ENCODE assay signal across 17 cellular contexts in the genomic region with DNA sequence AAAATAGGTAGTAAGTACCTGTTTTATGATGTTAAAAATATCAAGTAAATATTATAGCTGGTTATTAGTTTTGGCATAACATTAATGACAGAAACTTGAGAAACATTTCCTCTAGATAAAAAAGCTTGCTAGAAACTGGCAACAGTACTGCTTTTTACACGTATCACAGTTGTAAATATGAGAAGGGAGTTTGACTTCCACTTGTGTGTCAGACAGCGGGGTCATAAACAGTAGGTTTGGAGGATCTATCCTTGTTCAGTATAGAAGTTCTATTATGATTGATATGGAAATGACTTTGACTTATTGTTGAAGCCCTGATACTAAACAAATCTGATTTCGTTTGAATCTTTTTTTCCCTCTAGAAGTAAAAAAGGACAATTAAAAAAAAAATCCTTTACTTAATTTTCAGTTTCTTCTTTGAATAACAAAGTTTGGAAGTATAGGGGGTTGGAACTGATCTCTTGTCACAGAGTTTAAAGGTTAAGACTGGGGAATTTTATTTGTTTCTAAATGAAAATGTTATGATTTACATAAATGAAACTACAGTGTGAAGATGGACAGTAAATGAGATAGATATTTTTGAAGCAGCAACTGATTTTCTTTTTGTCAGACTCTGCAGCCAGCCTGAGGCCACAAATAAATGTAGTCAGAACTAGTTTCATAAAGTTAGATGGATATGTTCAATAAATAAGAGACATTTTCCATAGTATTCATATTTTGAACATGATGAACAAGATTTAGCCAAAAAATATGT. TPM values are rescaled to one million over a fixed set of nuclear protein-coding genes. Genes with fewer than 3 reads are reported as not detected.
DNase-seq lines count a peak whose midpoint lies in the region; ATAC-seq, FAIRE-seq and TF ChIP-seq lines count a peak whose summit lies in the region.
"Had no signal": no experiment of that assay in that cellular context is flagged by ENCODE, and none has a peak within 500 bp of the region (broad histone marks: within the 10 kb centered on the region; RNA-seq: fewer than 3 reads in every experiment).

No MANE protein-coding gene starts in this region.

- no peaks in the 10 kb centered on the region for H3K9me2 ChIP-seq in OCI-LY7 (ENCODE audit: insufficient read depth, low read length)

- H3K36me3 Mint-ChIP-seq in activated naive CD4-positive, alpha-beta T cell treated with anti-CD3 and anti-CD28 coated beads, Interleukin-2, amount 50 U/mL, for 24 hours = peaks cover 6% of the 10 kb centered on the region
- H3K36me3 Mint-ChIP-seq in activated naive CD4-positive, alpha-beta T cell treated with anti-CD3 and anti-CD28 coated beads, Interleukin-2, amount 10 ng/mL, durations not matched to agents 7 days and 5 days = peaks cover 5% of the 10 kb centered on the region

- H3K27ac Mint-ChIP-seq in activated naive CD4-positive, alpha-beta T cell treated with anti-CD3 and anti-CD28 coated beads, Interleukin-2, amount 50 U/mL, for 24 hours = peak overlapping the region; percentile 88
- no peak overlapping the region for H3K27ac Mint-ChIP-seq in activated naive CD4-positive, alpha-beta T cell treated with anti-CD3 and anti-CD28 coated beads, Interleukin-2, amount 10 ng/mL, durations not matched to agents 7 days and 5 days
- H3K27ac Mint-ChIP-seq: activated CD4-positive, alpha-beta T cell treated with anti-CD3 and anti-CD28 coated beads, Interleukin-2, amount 10 ng/mL, durations not matched to agents 24 days and 14 days had no signal

- intact Hi-C loops in OCI-LY7 (cut with micrococcal nuclease; ENCODE audit: unreplicated experiment) (no loop called here), left colon (cut with DNase I, micrococcal nuclease) (no loop called here), sciatic nerve (cut with DNase I) (no loop called here)

- POLR2A ChIA-PET in OCI-LY7 (lab: Charles Lee) = interaction anchor here (1.8 kb wide), 1 partner anchor 8 kb away, joined by 3 read pairs; no protein-coding TSS in a partner anchor

- FAIRE-seq in urothelium cell line (lab: Jason Lieb, UNC) = peak; percentile 32

- TF ChIP-seq POLR2A in GM18505 (IDR thresholded peaks at IDR 0.05; ENCODE audit: borderline replicate concordance, extremely low read depth, insufficient read depth, insufficient read length) = no peak

- no peak overlapping the region for H3K4me3 ChIP-seq in OCI-LY7 (ENCODE audit: low read depth, low read length, poor library complexity, severe bottlenecking)
- H3K4me3 ChIP-seq: esophagus squamous epithelium, uterus had no signal

- CTCF ChIA-PET in activated naive CD4-positive, alpha-beta T cell treated with anti-CD3 and anti-CD28 coated beads, Interleukin-2, amount 10 ng/mL, durations not matched to agents 7 days and 5 days (lab: Charles Lee) = no interaction called here
- CTCF ChIA-PET in OCI-LY7 (lab: Charles Lee; ENCODE audit: unreplicated experiment) = no interaction called here

- ATAC-seq in left colon = peak; percentile 61
- ATAC-seq in sciatic nerve = no peak
- no peak for ATAC-seq in GM18505 (IDR thresholded peaks at IDR 0.05; ENCODE audit: unreplicated experiment)
- ATAC-seq: PC-3 had no signal

- H3K4me1 Mint-ChIP-seq in activated naive CD4-positive, alpha-beta T cell treated with anti-CD3 and anti-CD28 coated beads, Interleukin-2, amount 50 U/mL, for 24 hours = peaks cover 80% of the 10 kb centered on the region
- peaks cover 47% of the 10 kb centered on the region for H3K4me1 Mint-ChIP-seq in activated naive CD4-positive, alpha-beta T cell treated with anti-CD3 and anti-CD28 coated beads, Interleukin-2, amount 10 ng/mL, durations not matched to agents 7 days and 5 days

- TSS peak; percentile 22 for BruUV-seq in OCI-LY7 (replicated peaks; lab: Mats Ljungman, UMichigan)

- 0 out of 2 replicates have a peak, but pooled peaks cover 8% of the 10 kb centered on the region for H4K20me1 ChIP-seq in OCI-LY7 (ENCODE audit: insufficient read depth, low read length)

- DNase-seq in activated naive CD4-positive, alpha-beta T cell treated with anti-CD3 and anti-CD28 coated beads, Interleukin-2, amount 10 ng/mL, durations not matched to agents 7 days and 5 days = no peak
- DNase-seq in OCI-LY7 (ENCODE audit: low spot score) = no peak
- no peak for DNase-seq in left colon
- no peak for DNase-seq in urothelium cell line (ENCODE audit: low spot score)
- DNase-seq in sciatic nerve (ENCODE audit: low spot score) = no peak
- DNase-seq in NCI-H1105 treated with DMSO at 0.1 percent for 48 hours (lab: John Stamatoyannopoulos, UW) = no peak
- DNase-seq: activated CD4-positive, alpha-beta T cell treated with anti-CD3 and anti-CD28 coated beads, Interleukin-2, amount 10 ng/mL, durations not matched to agents 24 days and 14 days; activated naive CD4-positive, alpha-beta T cell; esophagus squamous epithelium; mesendoderm; NCI-H2171; PC-3; posterior cingulate gyrus; T-helper 1 cell; uterus had no signal

- no peak overlapping the region for H2AFZ ChIP-seq in OCI-LY7 (ENCODE audit: low read length)

- no peak for TF ChIP-seq CTCF in OCI-LY7 (conservative IDR thresholded peaks at IDR 0.05; ENCODE audit: low read length)

- no peaks in the 10 kb centered on the region for H3K9me3 Mint-ChIP-seq in activated naive CD4-positive, alpha-beta T cell treated with anti-CD3 and anti-CD28 coated beads, Interleukin-2, amount 50 U/mL, for 24 hours
- H3K9me3 Mint-ChIP-seq in activated naive CD4-positive, alpha-beta T cell treated with anti-CD3 and anti-CD28 coated beads, Interleukin-2, amount 10 ng/mL, durations not matched to agents 7 days and 5 days = no peaks in the 10 kb centered on the region
- H3K9me3 Mint-ChIP-seq: activated CD4-positive, alpha-beta T cell treated with anti-CD3 and anti-CD28 coated beads, Interleukin-2, amount 10 ng/mL, durations not matched to agents 24 days and 14 days had no signal

- H3K4me2 ChIP-seq in OCI-LY7 (ENCODE audit: low read length) = peak overlapping the region; percentile 6; the same call in 1 of the 2 replicates

- no peaks in the 10 kb centered on the region for H3K9me3 ChIP-seq in OCI-LY7 (ENCODE audit: low read length)
- H3K9me3 ChIP-seq: esophagus squamous epithelium, uterus had no signal

- no peaks in the 10 kb centered on the region for H3K27me3 Mint-ChIP-seq in activated naive CD4-positive, alpha-beta T cell treated with anti-CD3 and anti-CD28 coated beads, Interleukin-2, amount 50 U/mL, for 24 hours
- no peaks in the 10 kb centered on the region for H3K27me3 Mint-ChIP-seq in activated naive CD4-positive, alpha-beta T cell treated with anti-CD3 and anti-CD28 coated beads, Interleukin-2, amount 10 ng/mL, durations not matched to agents 7 days and 5 days
- H3K27me3 Mint-ChIP-seq: activated CD4-positive, alpha-beta T cell treated with anti-CD3 and anti-CD28 coated beads, Interleukin-2, amount 10 ng/mL, durations not matched to agents 24 days and 14 days had no signal

- peaks cover 35% of the 10 kb centered on the region for H3K4me1 ChIP-seq in OCI-LY7 (ENCODE audit: insufficient read depth, low read length, poor library complexity, severe bottlenecking)

- peaks cover 92% of the 10 kb centered on the region for H3K79me2 ChIP-seq in OCI-LY7 (ENCODE audit: insufficient read depth, low read depth, low read length)

- no peak overlapping the region for H3K27ac ChIP-seq in OCI-LY7 (ENCODE audit: low read depth, low read length, poor library complexity, severe bottlenecking)
- H3K27ac ChIP-seq: esophagus squamous epithelium, uterus had no signal

- H3K36me3 ChIP-seq in OCI-LY7 (ENCODE audit: insufficient read depth, low read length) = no peaks in the 10 kb centered on the region
- H3K36me3 ChIP-seq: esophagus squamous epithelium, uterus had no signal

- peak overlapping the region; percentile 54 for H3K4me3 Mint-ChIP-seq in activated naive CD4-positive, alpha-beta T cell treated with anti-CD3 and anti-CD28 coated beads, Interleukin-2, amount 50 U/mL, for 24 hours
- H3K4me3 Mint-ChIP-seq in activated naive CD4-positive, alpha-beta T cell treated with anti-CD3 and anti-CD28 coated beads, Interleukin-2, amount 10 ng/mL, durations not matched to agents 7 days and 5 days = no peak overlapping the region
- H3K4me3 Mint-ChIP-seq: activated CD4-positive, alpha-beta T cell treated with anti-CD3 and anti-CD28 coated beads, Interleukin-2, amount 10 ng/mL, durations not matched to agents 24 days and 14 days had no signal

RNA-seq across cellular contexts. Expression of gene WNK1, which starts 50.0 kb away (rescaled TPM):
- total RNA-seq in OCI-LY7 (2014; rRNA removed; shearing (Covaris generic)) = 66.4 and 84.1 TPM in 2 replicates
- total RNA-seq in OCI-LY7 (2022) (131 and 135 TPM in 2 replicates), left colon (10 to 100 TPM; 84.0 to 95.2 TPM), sciatic nerve (238 TPM)
